1 cellular context compared by ENCODE assay signal in genomic region chr17:1939979-1940809, GRCh38.
TF ChIP-seq lines count a peak whose summit lies in the region.

No MANE protein-coding gene starts in this region.

TF ChIP-seq in IMR-90, 13 proteins besides CTCF, POLR2A, EP300 and RAD21 (continued from another document):
- no peak for TF ChIP-seq NFE2L2 (IDR thresholded peaks at IDR 0.05; ENCODE audit: low read depth, low read length)
- no peak for TF ChIP-seq MAFK (IDR thresholded peaks at IDR 0.05; ENCODE audit: low read depth, low read length)
